Comparison of ENCODE assay signal across 23 cellular contexts in the genomic region with DNA sequence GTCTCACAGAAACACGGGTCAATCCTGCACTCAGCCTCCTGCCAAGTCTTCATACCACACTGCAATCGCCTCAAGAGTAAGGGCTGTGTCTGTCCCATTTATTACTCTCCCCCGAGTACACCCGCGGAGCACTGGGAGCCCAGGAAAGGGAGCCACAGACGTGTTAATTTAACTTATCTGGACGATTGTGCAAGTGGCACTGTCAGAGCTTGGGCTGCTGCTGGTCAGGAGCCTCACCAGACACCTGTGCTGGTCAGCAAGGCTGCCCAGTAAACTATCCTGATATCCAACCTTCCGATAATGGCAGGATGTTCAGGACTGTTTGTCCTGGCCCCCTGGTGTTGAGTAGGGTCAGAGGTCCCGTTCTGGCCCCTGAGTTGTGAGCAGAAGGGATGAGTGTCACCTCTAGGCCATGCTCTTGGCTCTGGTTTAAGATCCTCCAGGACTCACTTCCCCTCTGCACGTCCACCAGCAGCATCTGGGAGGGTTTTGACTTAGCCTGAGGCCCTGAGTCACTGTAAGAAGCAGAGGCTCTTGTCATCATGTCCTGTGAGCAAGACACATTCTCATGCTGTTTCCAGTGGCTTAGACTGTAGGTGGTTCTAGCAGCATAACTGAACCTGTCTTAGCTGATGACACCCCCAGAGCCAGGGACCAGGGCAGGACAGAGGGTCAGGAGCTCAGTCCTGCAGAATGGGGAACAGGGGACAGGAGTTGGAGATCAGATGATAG.
A peak's percentile ranks its signal among the peaks of the same experiment; 100 is the strongest.
DNase-seq lines count a peak whose midpoint lies in the region; ATAC-seq, FAIRE-seq and TF ChIP-seq lines count a peak whose summit lies in the region.
"Had no signal": no experiment of that assay in that cellular context is flagged by ENCODE, and none has a peak within 500 bp of the region (broad histone marks: within the 10 kb centered on the region; RNA-seq: fewer than 3 reads in every experiment).

No MANE protein-coding gene starts in this region.

- no peaks in the 10 kb centered on the region for H3K4me1 Mint-ChIP-seq in activated naive CD4-positive, alpha-beta T cell treated with anti-CD3 and anti-CD28 coated beads for 36 hours (ENCODE audit: low read depth)
- H3K4me1 Mint-ChIP-seq: activated CD4-positive, alpha-beta T cell treated with anti-CD3 and anti-CD28 coated beads, Interleukin-2, amount 10 ng/mL, durations not matched to agents 24 days and 14 days had no signal

- H2AFZ ChIP-seq in PC-9 = no peak overlapping the region

- CTCF ChIA-PET in A549 (lab: Yijun Ruan, JAX) (interaction anchor here (1.1 to 1.8 kb wide), 2 partner anchors 12 to 78 kb away, joined by 3 to 4 read pairs; no protein-coding TSS in a partner anchor), PC-9 (lab: Charles Lee) (no interaction called here)
- CTCF ChIA-PET in activated naive CD4-positive, alpha-beta T cell treated with anti-CD3 and anti-CD28 coated beads for 36 hours (lab: Charles Lee) = no interaction called here

- no peaks in the 10 kb centered on the region for H4K20me1 ChIP-seq in PC-9 (ENCODE audit: insufficient read depth)

- no peaks in the 10 kb centered on the region for H3K9me2 ChIP-seq in PC-9 (ENCODE audit: insufficient read depth)

- no peak for TF ChIP-seq POLR2A in A549 (IDR thresholded peaks at IDR 0.05; ENCODE audit: low read length)

- no peak for TF ChIP-seq RAD21 in A549 (conservative IDR thresholded peaks at IDR 0.05 in 1 of 2, IDR thresholded peaks at IDR 0.05 in 1 of 2)

- peaks cover 5% of the 10 kb centered on the region for H3K9me3 ChIP-seq in A549
- no peaks in the 10 kb centered on the region for H3K9me3 ChIP-seq in PC-9 (ENCODE audit: insufficient read depth, low read depth)
- H3K9me3 ChIP-seq: ascending aorta, mucosa of descending colon had no signal

- POLR2A ChIA-PET in A549 (lab: Yijun Ruan, JAX) (no interaction called here), PC-9 (lab: Charles Lee; ENCODE audit: unreplicated experiment) (no interaction called here)

- H3K27me3 Mint-ChIP-seq in activated naive CD4-positive, alpha-beta T cell treated with anti-CD3 and anti-CD28 coated beads for 36 hours (ENCODE audit: low read depth) = peaks cover 9% of the 10 kb centered on the region

- no peak overlapping the region for H3K27ac Mint-ChIP-seq in activated naive CD4-positive, alpha-beta T cell treated with anti-CD3 and anti-CD28 coated beads for 36 hours
- H3K27ac Mint-ChIP-seq: activated CD4-positive, alpha-beta T cell treated with anti-CD3 and anti-CD28 coated beads, Interleukin-2, amount 10 ng/mL, durations not matched to agents 24 days and 14 days; CD4-positive, alpha-beta memory T cell had no signal

- FAIRE-seq in A549 (lab: Jason Lieb, UNC) (no peak), GM19239 (lab: Jason Lieb, UNC) (no peak)
- FAIRE-seq: colon, TTC549 had no signal

- H3K27ac ChIP-seq in A549 = 0 out of 6 replicates have a peak overlapping the region, but pooled peaks of 1 of the 2 experiments have one; percentile 24
- H3K27ac ChIP-seq in PC-9 = no peak overlapping the region
- H3K27ac ChIP-seq in dorsolateral prefrontal cortex = no peak overlapping the region
- H3K27ac ChIP-seq: ascending aorta, HL-60, RWPE1 had no signal

- DNase-seq in A549 (ENCODE audit: low read depth in 1 of 2, low spot score in 1 of 2) (no peak), HCEC 1CT (peak; percentile 32), PC-9 (peak; percentile 6 to 56), foreskin fibroblast (peak; percentile 65 to 67), GM19239 (ENCODE audit: insufficient read length, low spot score) (no peak), dorsolateral prefrontal cortex (no peak), COLO829 (ENCODE audit: low spot score) (no peak)
- DNase-seq in activated naive CD4-positive, alpha-beta T cell treated with anti-CD3 and anti-CD28 coated beads for 36 hours = no peak
- DNase-seq: activated CD4-positive, alpha-beta T cell treated with anti-CD3 and anti-CD28 coated beads, Interleukin-2, amount 10 ng/mL, durations not matched to agents 24 days and 14 days; activated naive CD4-positive, alpha-beta T cell treated with Interleukin-2 at 50 U/mL for 16 hours; CD4-positive, alpha-beta memory T cell; DMS79 treated with DMSO at 0.1 percent for 48 hours; KG1; mucosa of descending colon; NCI-H1417; NCI-H2171; NCI-H774; stimulated activated CD4-positive, alpha-beta T cell treated with anti-CD3 and anti-CD28 coated beads, Interleukin-12 subunit alpha, Interleukin-12 subunit beta, amount 100 ng/mL, for 4 hours had no signal

- H3K4me3 ChIP-seq in A549 (no peak overlapping the region), PC-9 (no peak overlapping the region), foreskin fibroblast (ENCODE audit: low read depth in 1 of 2, low read length in 2 of 2) (no peak overlapping the region), dorsolateral prefrontal cortex (no peak overlapping the region)
- H3K4me3 ChIP-seq: ascending aorta, mucosa of descending colon had no signal

- TF ChIP-seq EP300 in A549 (IDR thresholded peaks at IDR 0.05) = no peak

- peaks cover 7% of the 10 kb centered on the region; the same call in 1 of the 2 replicates for H3F3A ChIP-seq in PC-9 (ENCODE audit: insufficient read depth, low read depth)

- H3K4me2 ChIP-seq in A549 = no peak overlapping the region
- H3K4me2 ChIP-seq in PC-9 = no peak overlapping the region

- no peaks in the 10 kb centered on the region for H3K4me1 ChIP-seq in A549
- H3K4me1 ChIP-seq in PC-9 (replicated peaks; ENCODE audit: insufficient read depth) = no peaks in the 10 kb centered on the region
- H3K4me1 ChIP-seq: ascending aorta had no signal

- no peak overlapping the region for H3K4me3 Mint-ChIP-seq in activated naive CD4-positive, alpha-beta T cell treated with anti-CD3 and anti-CD28 coated beads for 36 hours
- H3K4me3 Mint-ChIP-seq: activated CD4-positive, alpha-beta T cell treated with anti-CD3 and anti-CD28 coated beads, Interleukin-2, amount 10 ng/mL, durations not matched to agents 24 days and 14 days; CD4-positive, alpha-beta memory T cell had no signal

- H3K27me3 ChIP-seq in PC-9 (ENCODE audit: insufficient read depth, low read depth) (no peaks in the 10 kb centered on the region), dorsolateral prefrontal cortex (peaks cover 0 to 21% (median 0%) of the 10 kb centered on the region in 45 donors)
- H3K27me3 ChIP-seq: ascending aorta had no signal

- ATAC-seq in A549 = peak; percentile 30 to 39; a peak in 3 of 6 replicates
- ATAC-seq: mucosa of descending colon had no signal

- H3K9me3 Mint-ChIP-seq in activated naive CD4-positive, alpha-beta T cell treated with anti-CD3 and anti-CD28 coated beads for 36 hours = no peaks in the 10 kb centered on the region
- H3K9me3 Mint-ChIP-seq: activated CD4-positive, alpha-beta T cell treated with anti-CD3 and anti-CD28 coated beads, Interleukin-2, amount 10 ng/mL, durations not matched to agents 24 days and 14 days; CD4-positive, alpha-beta memory T cell had no signal

- no peaks in the 10 kb centered on the region for H3K36me3 Mint-ChIP-seq in activated naive CD4-positive, alpha-beta T cell treated with anti-CD3 and anti-CD28 coated beads for 36 hours (ENCODE audit: low read depth)
- H3K36me3 Mint-ChIP-seq: CD4-positive, alpha-beta memory T cell had no signal

- intact Hi-C loops in PC-9 (cut with micrococcal nuclease; ENCODE audit: unreplicated experiment) = no loop called here
- intact Hi-C loops in activated naive CD4-positive, alpha-beta T cell treated with anti-CD3 and anti-CD28 coated beads for 36 hours (cut with micrococcal nuclease) = no loop called here
- intact Hi-C loops in dorsolateral prefrontal cortex (cut with DNase I) = no loop called here

- H3K79me2 ChIP-seq in PC-9 (ENCODE audit: low read depth) = no peaks in the 10 kb centered on the region

- no peaks in the 10 kb centered on the region for H3K36me3 ChIP-seq in PC-9 (ENCODE audit: low read depth)
- H3K36me3 ChIP-seq: ascending aorta had no signal

- WGBS in A549 (ENCODE audit: missing lambda C conversion rate) = 55% methylated on average over 10 of the region's 10 CpGs

- BruUV-seq in PC-9 (replicated peaks; lab: Mats Ljungman, UMichigan) = no TSS peak

- TF ChIP-seq CTCF in A549 (IDR thresholded peaks at IDR 0.05) (no peak), PC-9 (conservative IDR thresholded peaks at IDR 0.05) (no peak), foreskin fibroblast (IDR thresholded peaks at IDR 0.05; ENCODE audit: low read depth, low read length) (no peak), dorsolateral prefrontal cortex (IDR thresholded peaks at IDR 0.05 in 54 of 56, conservative IDR thresholded peaks at IDR 0.05 in 2 of 56; ENCODE audit: low read depth in 1 of 56, partially characterized antibody in 56 of 56) (no peak)

TF ChIP-seq in A549, 52 proteins besides CTCF, POLR2A, EP300 and RAD21 (continues in another document):
- TF ChIP-seq EHMT2 (IDR thresholded peaks at IDR 0.05; ENCODE audit: low read depth) (no peak), HOXB13 (CRISPR knock-in tag; IDR thresholded peaks at IDR 0.05; ENCODE audit: low read depth) (no peak), JUN (IDR thresholded peaks at IDR 0.05) (no peak)
- TF ChIP-seq, protein P1, sequence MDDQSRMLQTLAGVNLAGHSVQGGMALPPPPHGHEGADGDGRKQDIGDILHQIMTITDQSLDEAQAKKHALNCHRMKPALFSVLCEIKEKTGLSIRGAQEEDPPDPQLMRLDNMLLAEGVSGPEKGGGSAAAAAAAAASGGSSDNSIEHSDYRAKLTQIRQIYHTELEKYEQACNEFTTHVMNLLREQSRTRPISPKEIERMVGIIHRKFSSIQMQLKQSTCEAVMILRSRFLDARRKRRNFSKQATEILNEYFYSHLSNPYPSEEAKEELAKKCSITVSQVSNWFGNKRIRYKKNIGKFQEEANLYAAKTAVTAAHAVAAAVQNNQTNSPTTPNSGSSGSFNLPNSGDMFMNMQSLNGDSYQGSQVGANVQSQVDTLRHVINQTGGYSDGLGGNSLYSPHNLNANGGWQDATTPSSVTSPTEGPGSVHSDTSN (IDR thresholded peaks at IDR 0.05) = no peak
- TF ChIP-seq, protein P2, sequence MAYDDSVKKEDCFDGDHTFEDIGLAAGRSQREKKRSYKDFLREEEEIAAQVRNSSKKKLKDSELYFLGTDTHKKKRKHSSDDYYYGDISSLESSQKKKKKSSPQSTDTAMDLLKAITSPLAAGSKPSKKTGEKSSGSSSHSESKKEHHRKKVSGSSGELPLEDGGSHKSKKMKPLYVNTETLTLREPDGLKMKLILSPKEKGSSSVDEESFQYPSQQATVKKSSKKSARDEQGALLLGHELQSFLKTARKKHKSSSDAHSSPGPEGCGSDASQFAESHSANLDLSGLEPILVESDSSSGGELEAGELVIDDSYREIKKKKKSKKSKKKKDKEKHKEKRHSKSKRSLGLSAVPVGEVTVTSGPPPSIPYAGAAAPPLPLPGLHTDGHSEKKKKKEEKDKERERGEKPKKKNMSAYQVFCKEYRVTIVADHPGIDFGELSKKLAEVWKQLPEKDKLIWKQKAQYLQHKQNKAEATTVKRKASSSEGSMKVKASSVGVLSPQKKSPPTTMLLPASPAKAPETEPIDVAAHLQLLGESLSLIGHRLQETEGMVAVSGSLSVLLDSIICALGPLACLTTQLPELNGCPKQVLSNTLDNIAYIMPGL (CRISPR knock-in tag; IDR thresholded peaks at IDR 0.05; ENCODE audit: borderline replicate concordance) = no peak

Comparison
In these comparisons a context has a peak if more than half of its experiments do, and no peak if none do; other contexts are left out.
1. DNase-seq: peak in HCEC 1CT (single experiment), PC-9 (2 of 2) and foreskin fibroblast (2 of 2); none in A549 (0 of 2), activated naive CD4-positive, alpha-beta T cell treated with anti-CD3 and anti-CD28 coated beads for 36 hours (single experiment), GM19239 (single experiment), dorsolateral prefrontal cortex (0 of 10) and COLO829 (single experiment).